Comparison of ENCODE assay signal across 1 cellular context in the genomic region with DNA sequence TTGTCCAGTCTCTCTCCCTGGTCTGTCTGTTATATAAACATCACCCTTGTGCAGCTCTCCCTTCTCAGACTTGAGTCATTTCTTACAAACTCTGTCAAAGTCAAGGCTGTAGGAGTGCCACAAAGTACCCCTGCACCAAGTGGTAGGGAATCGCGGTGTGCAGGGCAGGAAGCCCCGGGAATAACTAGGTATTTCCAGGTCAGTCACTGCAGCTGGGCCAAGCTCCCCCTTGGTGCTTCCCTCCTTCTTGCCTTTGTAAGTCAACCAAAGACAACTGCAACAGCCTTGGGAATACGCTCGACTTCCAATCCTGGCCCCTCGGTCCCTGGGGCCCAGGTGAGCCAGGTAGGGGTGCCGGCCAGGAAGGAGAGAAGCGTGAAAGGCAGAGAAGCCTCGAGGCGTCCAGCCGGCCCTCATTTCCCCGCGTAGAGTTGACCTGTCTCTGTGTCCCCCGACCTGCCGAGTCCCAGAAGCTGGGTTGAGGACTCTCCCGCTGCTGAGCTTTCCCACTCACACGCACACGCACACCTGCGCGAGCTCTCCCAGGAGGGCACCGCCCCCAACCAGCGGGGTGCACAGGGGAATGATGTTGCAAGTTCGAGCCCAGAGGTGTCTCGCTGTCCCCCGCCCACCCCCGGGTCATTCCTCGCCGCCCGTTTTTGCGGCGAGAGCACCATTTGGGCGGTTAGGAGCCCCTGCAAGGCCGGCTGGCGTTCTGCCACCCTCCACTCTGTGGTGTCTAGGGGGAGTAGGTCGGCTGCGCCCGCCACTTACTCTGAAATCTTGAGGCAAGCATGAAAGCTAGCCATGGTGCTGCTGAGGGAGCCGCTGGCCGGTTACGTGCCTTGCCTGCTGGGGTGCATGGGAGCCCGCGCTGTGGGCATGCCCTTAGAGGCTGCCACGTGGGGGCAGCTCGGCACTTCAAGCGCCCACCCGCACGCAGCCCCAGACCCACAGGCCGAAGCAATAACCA.
A peak's percentile ranks its signal among the peaks of the same experiment; 100 is the strongest.
TF ChIP-seq lines count a peak whose summit lies in the region.

No MANE protein-coding gene starts in this region.

TF ChIP-seq in H1, 55 proteins besides CTCF, POLR2A, EP300 and RAD21:
- TF ChIP-seq HDAC2 (IDR thresholded peaks at IDR 0.05; ENCODE audit: borderline replicate concordance in 1 of 2, low read depth in 2 of 2, low read length in 2 of 2) (no peak), MAX (IDR thresholded peaks at IDR 0.05) (peak; percentile 30; the same call in 1 of the 2 replicates)
TF ChIP-seq in H1: peak in this region for 1.
